In the genomic region with DNA sequence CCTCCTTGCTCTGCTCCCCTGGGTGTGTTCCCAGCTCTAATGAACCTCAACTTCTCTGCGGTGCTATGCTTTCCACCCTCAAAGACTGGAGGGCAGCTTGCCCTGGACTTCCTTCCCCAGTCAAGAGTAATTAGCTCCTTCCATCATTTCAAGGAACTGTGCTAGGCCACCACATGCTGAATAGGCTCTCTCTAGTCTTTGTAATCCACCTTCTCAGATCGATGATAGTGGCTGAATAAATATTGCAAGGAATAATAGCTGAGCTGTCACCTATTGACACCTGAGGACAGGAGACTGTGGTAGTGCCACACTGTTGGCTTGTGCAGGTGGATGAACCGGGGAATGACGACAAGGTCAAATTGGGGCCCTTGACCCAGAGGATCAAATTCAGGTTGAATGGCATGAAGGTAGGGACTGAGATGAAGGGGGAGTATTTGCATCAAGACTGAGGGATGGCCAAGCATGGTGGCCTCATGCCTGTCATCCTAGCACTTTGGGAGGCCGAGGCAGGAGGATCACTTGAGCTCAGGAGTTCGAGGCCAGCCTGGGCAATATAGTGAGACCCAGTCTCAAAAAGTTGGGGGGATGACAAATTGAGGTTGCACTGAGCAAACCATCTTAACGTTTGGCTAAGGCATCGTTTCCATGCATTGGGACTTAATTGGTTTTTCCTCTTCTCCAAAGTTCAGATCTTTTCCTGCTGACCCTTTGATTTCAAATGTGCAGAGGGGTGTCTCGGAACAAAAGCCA, we compare ENCODE assay signal across 19 cellular contexts. TPM values are rescaled to one million over a fixed set of nuclear protein-coding genes. Genes with fewer than 3 reads are reported as not detected.
DNase-seq lines count a peak whose midpoint lies in the region; ATAC-seq, FAIRE-seq and TF ChIP-seq lines count a peak whose summit lies in the region.
"Had no signal": no experiment of that assay in that cellular context is flagged by ENCODE, and none has a peak within 500 bp of the region (broad histone marks: within the 10 kb centered on the region; RNA-seq: fewer than 3 reads in every experiment).

No MANE protein-coding gene starts in this region.

- CTCF ChIA-PET in K562 (lab: Yijun Ruan, JAX; ENCODE audit: low intra/inter-chr PET ratio), result no interaction called here

- no peak for TF ChIP-seq EP300 in K562 (IDR thresholded peaks at IDR 0.05; ENCODE audit: low read length)

- POLR2A ChIA-PET in K562 (lab: Yijun Ruan, JAX), result no interaction called here

- DNase-seq in cardiac septum (ENCODE audit: low spot score) (peak; percentile 44), left cardiac atrium (no peak), K562 (ENCODE audit: extremely low read depth in 1 of 4, low spot score in 3 of 4) (no peak), mesothelial cell of epicardium (ENCODE audit: low spot score in 2 of 2, unreplicated experiment in 2 of 2) (no peak)
- no peak for DNase-seq in NK-92 treated with Interleukin-12 subunit alpha and Interleukin-12 subunit beta, amount 100 ng/mL, for 24 hours (lab: John Stamatoyannopoulos, UW)
- no peak for DNase-seq in stimulated activated CD4-positive, alpha-beta T cell treated with anti-CD3 and anti-CD28 coated beads, Interleukin-4, amount 100 ng/mL, for 24 hours
- DNase-seq in stimulated activated naive CD8-positive, alpha-beta T cell treated with anti-CD3 and anti-CD28 coated beads, Interleukin-15, Interleukin-2, amounts not matched to agents 100 U/mL and 50 U/mL, for 24 hours, result no peak
- DNase-seq: CD4-positive, CD25-positive, alpha-beta regulatory T cell; COR-L47; DMS79; HCEC 1CT; KG1; NCI-H146; NCI-H226; NCI-H510A treated with DMSO at 0.1 percent for 48 hours; NCI-H774 had no signal

- no peaks in the 10 kb centered on the region for H4K20me1 ChIP-seq in K562 (replicated peaks; ENCODE audit: control insufficient read depth, insufficient read depth, low read length)

- BruUV-seq in K562 (replicated peaks; lab: Mats Ljungman, UMichigan), result no TSS peak

- no peak overlapping the region for H3K4me2 ChIP-seq in K562 (ENCODE audit: insufficient read depth, low read length)

- H3K9me3 Mint-ChIP-seq in mesothelial cell of epicardium, result no peaks in the 10 kb centered on the region
- H3K9me3 Mint-ChIP-seq: CD4-positive, CD25-positive, alpha-beta regulatory T cell had no signal

- no peaks in the 10 kb centered on the region for H3K79me2 ChIP-seq in K562 (ENCODE audit: control insufficient read depth, insufficient read depth, low read length)

- no peak for TF ChIP-seq RAD21 in K562 (CRISPR knock-in tag; conservative IDR thresholded peaks at IDR 0.05 in 1 of 2, IDR thresholded peaks at IDR 0.05 in 1 of 2)

- H3K27me3 Mint-ChIP-seq in mesothelial cell of epicardium (ENCODE audit: low read depth), result no peaks in the 10 kb centered on the region
- H3K27me3 Mint-ChIP-seq: CD4-positive, CD25-positive, alpha-beta regulatory T cell had no signal

- peak overlapping the region; percentile 68 for H3K27ac Mint-ChIP-seq in mesothelial cell of epicardium
- H3K27ac Mint-ChIP-seq: CD4-positive, CD25-positive, alpha-beta regulatory T cell had no signal

- peaks cover 3 to 8% of the 10 kb centered on the region in 2 experiments; a peak in 3 of 5 replicates for H3K4me1 ChIP-seq in K562 (replicated peaks in 1 of 2; ENCODE audit: control insufficient read depth in 2 of 2, insufficient read depth in 2 of 2, low read length in 2 of 2)

- no peaks in the 10 kb centered on the region for H3K9me3 ChIP-seq in K562 (replicated peaks; ENCODE audit: control insufficient read depth, insufficient read depth, low read depth, low read length)

- TF ChIP-seq CTCF in K562 (IDR thresholded peaks at IDR 0.05 in 2 of 3, conservative IDR thresholded peaks at IDR 0.05 in 1 of 3; ENCODE audit: insufficient read depth in 2 of 3, low read depth in 1 of 3, low read length in 3 of 3) (no peak), mesothelial cell of epicardium (IDR thresholded peaks at IDR 0.05; ENCODE audit: unreplicated experiment) (no peak)

- H3K9me1 ChIP-seq in K562 (ENCODE audit: control insufficient read depth, insufficient read depth, low read length), result no peaks in the 10 kb centered on the region

- intact Hi-C loops in cardiac septum (cut with DNase I) (no loop called here), left cardiac atrium (cut with DNase I) (loop anchor here in 1 of 2 donors (10.0 kb wide), 1 partner anchor 118 kb away; no protein-coding TSS in a partner anchor), K562 (cut with micrococcal nuclease) (no loop called here)

- H3K4me3 Mint-ChIP-seq in mesothelial cell of epicardium, result no peak overlapping the region
- H3K4me3 Mint-ChIP-seq: CD4-positive, CD25-positive, alpha-beta regulatory T cell had no signal

- no peak overlapping the region for H3K27ac ChIP-seq in K562 (ENCODE audit: extremely low read depth, low read depth, low read length)
- H3K27ac ChIP-seq: HL-60 had no signal

- H3K9ac ChIP-seq in K562 (ENCODE audit: insufficient read depth in 1 of 2, low read depth in 2 of 2, low read length in 2 of 2), result no peak overlapping the region

- ATAC-seq in left cardiac atrium (no peak), K562 (no peak)
- ATAC-seq in stimulated activated naive CD8-positive, alpha-beta T cell treated with anti-CD3 and anti-CD28 coated beads, Interleukin-15, Interleukin-2, amounts not matched to agents 100 U/mL and 50 U/mL, for 24 hours, result no peak
- ATAC-seq: Panc1 had no signal

- WGBS in K562 (ENCODE audit: insufficient coverage, low coverage, missing lambda C conversion rate), result 92% methylated on average over 9 of the region's 9 CpGs

- H3K36me3 Mint-ChIP-seq in mesothelial cell of epicardium, result peaks cover 28% of the 10 kb centered on the region

- TF ChIP-seq POLR2A in K562 (conservative IDR thresholded peaks at IDR 0.05), result no peak; the same call in none of the 2 replicates

- in situ Hi-C loops in K562 (cut with MboI), result no loop called here

- no peak overlapping the region for H3K4me3 ChIP-seq in K562

- no peaks in the 10 kb centered on the region for H3K4me1 Mint-ChIP-seq in mesothelial cell of epicardium
- H3K4me1 Mint-ChIP-seq: CD4-positive, CD25-positive, alpha-beta regulatory T cell had no signal

- no peaks in the 10 kb centered on the region for H3K27me3 ChIP-seq in K562 (ENCODE audit: control insufficient read depth in 2 of 2, insufficient read depth in 2 of 2, low read length in 2 of 2)

- peaks cover 38% of the 10 kb centered on the region for H3K36me3 ChIP-seq in K562 (ENCODE audit: control insufficient read depth, insufficient read depth, low read length)

- H2AFZ ChIP-seq in K562 (ENCODE audit: low read depth, low read length), result no peak overlapping the region

- no peak for FAIRE-seq in K562 (lab: Jason Lieb, UNC)

TF ChIP-seq in K562, 482 proteins besides CTCF, POLR2A, EP300 and RAD21:
- TF ChIP-seq ESRRB (CRISPR knock-in tag; IDR thresholded peaks at IDR 0.05; ENCODE audit: borderline replicate concordance), result no peak
- 0 out of 2 replicates have a peak, but pooled peaks have one; percentile 7 for TF ChIP-seq ZNF121 (CRISPR knock-in tag; conservative IDR thresholded peaks at IDR 0.05)

RNA-seq across cellular contexts. Expression of gene SLC5A11, which starts 18.8 kb away (rescaled TPM):
- total RNA-seq in cardiac septum, result not detected
- not detected for total RNA-seq in left cardiac atrium
- total RNA-seq in K562 (2011; cell fraction: chromatin; rRNA removed; ENCODE audit: low replicate concordance), result not detected in 2 replicates
- total RNA-seq in K562 (2011; cell fraction: nucleolus; rRNA removed), result not detected in 2 replicates
- total RNA-seq in K562 (2011; cell fraction: nucleoplasm; rRNA removed), result not detected in 2 replicates
- total RNA-seq in K562 (2014; rRNA removed), result 0.14 TPM in 1 of 2 replicates, not detected in the other
- 0.07 TPM in 1 of 2 replicates, not detected in the other for total RNA-seq in K562 (2014; rRNA removed; fragmentation: Illumina TruSeq; extraction: Trizol)
- 0.11 TPM in 1 of 2 replicates, not detected in the other for total RNA-seq in K562 (2015; rRNA removed; fragmentation: Illumina TruSeq; extraction: Trizol)
- 0.09 TPM in 1 of 2 replicates, not detected in the other for total RNA-seq in K562 (2021)
- not detected in 2 replicates for polyA plus RNA-seq in K562 (2011; rRNA removed)
- polyA plus RNA-seq in K562 (2011; cell fraction: cytosol; rRNA removed), result 0.04 TPM in 1 of 2 replicates, not detected in the other
- 0.13 and 0.17 TPM in 2 replicates for polyA plus RNA-seq in K562 (2011; cell fraction: nucleus; rRNA removed)
- 0.07 and 0.08 TPM in 2 replicates for polyA plus RNA-seq in K562 (2012)
- 0.15 TPM in 1 of 2 replicates, not detected in the other for polyA plus RNA-seq in K562 (2014; fragmentation: Illumina TruSeq; extraction: Trizol)
- polyA plus RNA-seq in K562 (2014; fragmentation: Nextera tagmentation; extraction: Ambion mirVana), result under 1 TPM; 0.04 to 0.25 TPM
- polyA plus RNA-seq in K562 (2014; rRNA removed), result 0.18 TPM in 1 of 2 replicates, not detected in the other
- not detected in 2 replicates for polyA minus RNA-seq in K562 (2011; rRNA and poly(A)+ RNA removed)
- polyA minus RNA-seq in K562 (2011; cell fraction: cytosol; rRNA and poly(A)+ RNA removed), result not detected in 2 replicates
- polyA minus RNA-seq in K562 (2011; cell fraction: nucleus; rRNA and poly(A)+ RNA removed), result not detected in 2 replicates
- 0.22 to 0.32 TPM in 2 of 3 replicates, not detected in the other for total RNA-seq in mesothelial cell of epicardium
- total RNA-seq: CD4-positive, CD25-positive, alpha-beta regulatory T cell had no signal
- polyA plus RNA-seq: BJ; CD4-positive, CD25-positive, alpha-beta regulatory T cell had no signal
